In the genomic region with DNA sequence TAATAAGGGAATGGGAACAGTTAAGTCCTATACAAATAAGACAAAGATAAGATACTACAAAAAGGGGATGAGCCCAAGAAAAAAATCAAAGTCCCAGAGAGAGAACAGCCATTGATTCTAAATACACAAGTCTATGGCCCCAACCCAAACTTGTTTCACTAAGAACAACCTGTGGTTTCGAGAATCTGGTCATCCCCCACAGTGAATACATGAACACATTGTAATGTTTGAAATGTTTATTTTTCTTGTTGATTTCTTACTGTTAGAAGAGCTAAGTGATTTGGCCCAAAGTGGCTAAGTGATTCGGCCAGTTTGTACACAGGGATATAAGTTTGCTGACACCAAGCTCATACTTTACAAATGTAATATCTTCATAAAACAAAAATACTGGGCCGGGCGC, we compare ENCODE assay signal across 28 cellular contexts.
"Had no signal": no experiment of that assay in that cellular context is flagged by ENCODE, and none has a peak within 500 bp of the region (broad histone marks: within the 10 kb centered on the region; RNA-seq: fewer than 3 reads in every experiment).

No MANE protein-coding gene starts in this region.

- H3K4me3 Mint-ChIP-seq: mesothelial cell of epicardium; natural killer cell; nephron progenitor cell; neural progenitor cell; stimulated activated effector memory CD8-positive, alpha-beta T cell treated with anti-CD3 and anti-CD28 coated beads, Interleukin-12 subunit alpha, Interleukin-12 subunit beta, amount 100 ng/mL, for 72 hours; stimulated activated naive CD8-positive, alpha-beta T cell treated with anti-CD3 and anti-CD28 coated beads, Interleukin-15, Interleukin-2, amounts not matched to agents 100 ng/mL and 50 ng/mL, for 24 hours had no signal

- H2AFZ ChIP-seq: neural progenitor cell, parathyroid adenoma had no signal

- H3K27ac ChIP-seq: left ventricle myocardium inferior, neural progenitor cell, neutrophil, parathyroid adenoma, right atrium auricular region, skin epidermis, suprapubic skin, thoracic aorta, tibial artery, upper lobe of right lung, uterus had no signal

- H3K9ac ChIP-seq: neural progenitor cell, parathyroid adenoma had no signal

- H3K27me3 Mint-ChIP-seq: naive B cell had no signal

- H3K27me3 ChIP-seq: neural progenitor cell, neutrophil, right atrium auricular region, suprapubic skin, tibial artery, upper lobe of right lung, uterus had no signal

- H3K36me3 Mint-ChIP-seq: mesothelial cell of epicardium; naive B cell; natural killer cell; neural progenitor cell; stimulated activated effector memory CD8-positive, alpha-beta T cell treated with anti-CD3 and anti-CD28 coated beads, Interleukin-12 subunit alpha, Interleukin-12 subunit beta, amount 100 ng/mL, for 72 hours had no signal

- H3K9me3 Mint-ChIP-seq: mesothelial cell of epicardium; natural killer cell; nephron progenitor cell; neural progenitor cell; stimulated activated effector memory CD8-positive, alpha-beta T cell treated with anti-CD3 and anti-CD28 coated beads, Interleukin-12 subunit alpha, Interleukin-12 subunit beta, amount 100 ng/mL, for 72 hours; stimulated activated naive CD8-positive, alpha-beta T cell treated with anti-CD3 and anti-CD28 coated beads, Interleukin-15, Interleukin-2, amounts not matched to agents 100 ng/mL and 50 ng/mL, for 24 hours had no signal

- H3K27ac Mint-ChIP-seq: mesothelial cell of epicardium; natural killer cell; nephron progenitor cell; neural progenitor cell; stimulated activated effector memory CD8-positive, alpha-beta T cell treated with anti-CD3 and anti-CD28 coated beads, Interleukin-12 subunit alpha, Interleukin-12 subunit beta, amount 100 ng/mL, for 72 hours had no signal

- H3K4me3 ChIP-seq: left ventricle myocardium inferior, lung, neural progenitor cell, right atrium auricular region, skin epidermis, suprapubic skin, thoracic aorta, tibial artery, upper lobe of right lung, uterus had no signal

- H3K4me2 ChIP-seq: neural progenitor cell had no signal

- H3K36me3 ChIP-seq: left ventricle myocardium inferior, neural progenitor cell, neutrophil, right atrium auricular region, suprapubic skin, thoracic aorta, tibial artery, upper lobe of right lung, uterus had no signal

- H3K9me3 ChIP-seq: left ventricle myocardium inferior, neutrophil, right atrium auricular region, suprapubic skin, thoracic aorta, tibial artery, upper lobe of right lung, uterus had no signal

- ATAC-seq: left colon; natural killer cell; sciatic nerve; stimulated activated effector memory CD8-positive, alpha-beta T cell treated with anti-CD3 and anti-CD28 coated beads, Interleukin-12 subunit alpha, Interleukin-12 subunit beta, amount 100 ng/mL, for 72 hours; upper lobe of right lung had no signal

- DNase-seq: hippocampal formation; kidney; left colon; left ventricle myocardium inferior; mesendoderm; naive B cell; natural killer cell; nephron progenitor cell; occipital lobe; stimulated activated CD4-positive, alpha-beta T cell treated with anti-CD3 and anti-CD28 coated beads, Interleukin-12 subunit alpha, Interleukin-12 subunit beta, amount 100 ng/mL, for 4 hours; stimulated activated CD4-positive, alpha-beta T cell treated with anti-CD3 and anti-CD28 coated beads, Interleukin-4, amount 100 ng/mL, for 24 hours; stimulated activated naive CD4-positive, alpha-beta T cell; tibial artery; trophoblast cell; upper lobe of right lung; uterus had no signal

- H3K4me1 ChIP-seq: parathyroid adenoma, uterus had no signal
